In genomic region chr18:21100678-21101077, GRCh38 we compare ENCODE assay signal across 22 cellular contexts. TPM values are rescaled to one million over a fixed set of nuclear protein-coding genes. Genes with fewer than 3 reads are reported as not detected.
DNase-seq lines count a peak whose midpoint lies in the region; ATAC-seq, FAIRE-seq and TF ChIP-seq lines count a peak whose summit lies in the region.
"Had no signal": no experiment of that assay in that cellular context is flagged by ENCODE, and none has a peak within 500 bp of the region (broad histone marks: within the 10 kb centered on the region; RNA-seq: fewer than 3 reads in every experiment).

No MANE protein-coding gene starts in this region.

- no peaks in the 10 kb centered on the region for H4K20me1 ChIP-seq in K562 (replicated peaks; ENCODE audit: control insufficient read depth, insufficient read depth, low read length)

- 61% methylated on average over 2 of the region's 2 CpGs for WGBS in K562 (ENCODE audit: insufficient coverage, low coverage, missing lambda C conversion rate)

- H3K4me1 Mint-ChIP-seq in activated T-cell treated with anti-CD3 and anti-CD28 coated beads, Interleukin-2, amount 50 U/mL, for 4 hours (ENCODE audit: low read depth) = peaks cover 76% of the 10 kb centered on the region
- peaks cover 45 to 79% (median 70%) of the 10 kb centered on the region in 7 donors for H3K4me1 Mint-ChIP-seq in naive thymus-derived CD4-positive, alpha-beta T cell

- no peak overlapping the region for H3K4me2 ChIP-seq in K562 (ENCODE audit: insufficient read depth, low read length)

- H3K27ac ChIP-seq in HEK293 (ENCODE audit: extremely low read depth, low read depth, low read length) (no peak overlapping the region), K562 (ENCODE audit: extremely low read depth, low read depth, low read length) (no peak overlapping the region)
- no peak overlapping the region for H3K27ac ChIP-seq in naive thymus-derived CD4-positive, alpha-beta T cell (ENCODE audit: low read depth, low read length)
- H3K27ac ChIP-seq: C4-2B, cardiac muscle cell, dorsolateral prefrontal cortex, sigmoid colon, thoracic aorta had no signal

- no peak for TF ChIP-seq CTCF in HEK293 (tag by site-specific recombination; IDR thresholded peaks at IDR 0.05)
- no peak for TF ChIP-seq CTCF in K562 (IDR thresholded peaks at IDR 0.05 in 2 of 3, conservative IDR thresholded peaks at IDR 0.05 in 1 of 3; ENCODE audit: insufficient read depth in 2 of 3, low read depth in 1 of 3, low read length in 3 of 3)

- DNase-seq in activated T-cell treated with anti-CD3 and anti-CD28 coated beads, Interleukin-2, amount 50 U/mL, for 4 hours = no peak
- DNase-seq in activated T-cell treated with anti-CD3 and anti-CD28 coated beads for 4 hours = no peak
- no peak for DNase-seq in K562 (ENCODE audit: extremely low read depth in 1 of 4, low spot score in 3 of 4)
- DNase-seq in naive thymus-derived CD4-positive, alpha-beta T cell = no peak
- DNase-seq in amniotic stem cell (lab: John Stamatoyannopoulos, UW) = no peak
- DNase-seq in activated CD4-positive, alpha-beta T cell treated with anti-CD3 and anti-CD28 coated beads for 1 hour = no peak
- DNase-seq in SIG-M5 (lab: John Stamatoyannopoulos, UW) = no peak
- DNase-seq: activated CD4-positive, alpha-beta T cell treated with anti-CD3 and anti-CD28 coated beads for 36 hours; activated effector memory CD4-positive, alpha-beta T cell treated with Interleukin-2 at 50 U/mL for 16 hours; amygdala; DMS153; dorsolateral prefrontal cortex; GF-D8; H9; NCI-H2081 treated with DMSO at 0.1 percent for 48 hours; sigmoid colon had no signal

- peak overlapping the region; percentile 1 for H3K4me3 Mint-ChIP-seq in activated T-cell treated with anti-CD3 and anti-CD28 coated beads, Interleukin-2, amount 50 U/mL, for 4 hours
- peak overlapping the region in 9 of 10 donors; percentile 1 to 71 (median 54) for H3K4me3 Mint-ChIP-seq in naive thymus-derived CD4-positive, alpha-beta T cell
- H3K4me3 Mint-ChIP-seq: activated CD4-positive, alpha-beta T cell treated with anti-CD3 and anti-CD28 coated beads for 36 hours; H9; nephron had no signal

- TF ChIP-seq RAD21 in K562 (CRISPR knock-in tag; conservative IDR thresholded peaks at IDR 0.05 in 1 of 2, IDR thresholded peaks at IDR 0.05 in 1 of 2) = no peak

- no peak overlapping the region for H3K4me3 ChIP-seq in HEK293 (ENCODE audit: low read depth, low read length)
- H3K4me3 ChIP-seq in K562 = no peak overlapping the region
- no peak overlapping the region for H3K4me3 ChIP-seq in naive thymus-derived CD4-positive, alpha-beta T cell (ENCODE audit: low read length)
- H3K4me3 ChIP-seq: cardiac muscle cell, dorsolateral prefrontal cortex, sigmoid colon, thoracic aorta had no signal

- no peak for TF ChIP-seq POLR2A in K562 (conservative IDR thresholded peaks at IDR 0.05)

- H3K27ac Mint-ChIP-seq in naive thymus-derived CD4-positive, alpha-beta T cell = peak overlapping the region in 7 of 9 donors; percentile 11 to 77 (median 20)
- H3K27ac Mint-ChIP-seq: activated CD4-positive, alpha-beta T cell treated with anti-CD3 and anti-CD28 coated beads for 36 hours had no signal

- H3K9me3 ChIP-seq in HEK293 (ENCODE audit: control insufficient read depth, insufficient read depth, low read depth, low read length) (no peaks in the 10 kb centered on the region), K562 (replicated peaks; ENCODE audit: control insufficient read depth, insufficient read depth, low read depth, low read length) (no peaks in the 10 kb centered on the region)
- H3K9me3 ChIP-seq in naive thymus-derived CD4-positive, alpha-beta T cell (ENCODE audit: control insufficient read depth in 2 of 3, low read length in 3 of 3) = no peaks in the 10 kb centered on the region
- H3K9me3 ChIP-seq: sigmoid colon, thoracic aorta had no signal

- intact Hi-C loops in K562 (cut with micrococcal nuclease) = no loop called here
- intact Hi-C loops in naive thymus-derived CD4-positive, alpha-beta T cell (cut with micrococcal nuclease) = loop anchor here in 1 of 2 donors (1.0 kb wide), 1 partner anchor 10 kb away; no protein-coding TSS in a partner anchor

- H3K27me3 Mint-ChIP-seq in activated T-cell treated with anti-CD3 and anti-CD28 coated beads, Interleukin-2, amount 50 U/mL, for 4 hours (ENCODE audit: low read depth) = no peaks in the 10 kb centered on the region
- H3K27me3 Mint-ChIP-seq in naive thymus-derived CD4-positive, alpha-beta T cell = no peaks in the 10 kb centered on the region
- H3K27me3 Mint-ChIP-seq: activated CD4-positive, alpha-beta T cell treated with anti-CD3 and anti-CD28 coated beads for 36 hours had no signal

- no peak for TF ChIP-seq EP300 in K562 (IDR thresholded peaks at IDR 0.05; ENCODE audit: low read length)

- ATAC-seq in activated T-cell treated with anti-CD3 and anti-CD28 coated beads, Interleukin-2, amount 50 U/mL, for 4 hours = no peak
- ATAC-seq in K562 = peak; percentile 44; the same call in 2 of the 3 replicates
- peak; percentile 34 for ATAC-seq in naive thymus-derived CD4-positive, alpha-beta T cell
- ATAC-seq: activated CD4-positive, alpha-beta T cell treated with anti-CD3 and anti-CD28 coated beads for 36 hours had no signal

- H3K36me3 ChIP-seq in HEK293 (ENCODE audit: control insufficient read depth in 2 of 2, insufficient read depth in 1 of 2, low read length in 2 of 2) (no peaks in the 10 kb centered on the region), K562 (ENCODE audit: control insufficient read depth, insufficient read depth, low read length) (no peaks in the 10 kb centered on the region)
- no peaks in the 10 kb centered on the region for H3K36me3 ChIP-seq in naive thymus-derived CD4-positive, alpha-beta T cell (ENCODE audit: control insufficient read depth in 2 of 3, insufficient read depth in 3 of 3, low read length in 3 of 3)
- H3K36me3 ChIP-seq: cardiac muscle cell, sigmoid colon, thoracic aorta had no signal

- POLR2A ChIA-PET in HEK293 (lab: Yijun Ruan, JAX) = interaction anchor here (0.5 to 1.0 kb wide), 2 partner anchors 11 to 65 kb away, joined by 3 to 7 read pairs; partner anchors contain the start of gene ROCK1
- POLR2A ChIA-PET in K562 (lab: Yijun Ruan, JAX) = interaction anchor here (0.9 to 1.2 kb wide), 3 partner anchors 10 to 15 kb away, joined by 3 read pairs; partner anchors contain the start of gene ROCK1
- POLR2A ChIA-PET in naive thymus-derived CD4-positive, alpha-beta T cell (lab: Charles Lee) = interaction anchor here (1.9 kb wide), 1 partner anchor 11 kb away, joined by 5 read pairs; the partner anchor contains the start of gene ROCK1

- H3K9me3 Mint-ChIP-seq in activated T-cell treated with anti-CD3 and anti-CD28 coated beads, Interleukin-2, amount 50 U/mL, for 4 hours = no peaks in the 10 kb centered on the region
- peaks cover 0 to 2% (median 0%) of the 10 kb centered on the region in 11 donors for H3K9me3 Mint-ChIP-seq in naive thymus-derived CD4-positive, alpha-beta T cell
- H3K9me3 Mint-ChIP-seq: H9, nephron had no signal

- H3K9me1 ChIP-seq in K562 (ENCODE audit: control insufficient read depth, insufficient read depth, low read length) = no peaks in the 10 kb centered on the region

- CTCF ChIA-PET in HEK293 (lab: Yijun Ruan, JAX) (no interaction called here), K562 (lab: Yijun Ruan, JAX; ENCODE audit: low intra/inter-chr PET ratio) (no interaction called here)
- CTCF ChIA-PET in naive thymus-derived CD4-positive, alpha-beta T cell (lab: Charles Lee) = no interaction called here

- no peak overlapping the region for H2AFZ ChIP-seq in K562 (ENCODE audit: low read depth, low read length)

- H3K4me1 ChIP-seq in HEK293 (ENCODE audit: control insufficient read depth, insufficient read depth, low read length) (peaks cover 10% of the 10 kb centered on the region), K562 (replicated peaks in 1 of 2; ENCODE audit: control insufficient read depth in 2 of 2, insufficient read depth in 2 of 2, low read length in 2 of 2) (no peaks in the 10 kb centered on the region)
- peaks cover 22 to 38% of the 10 kb centered on the region in 2 donors for H3K4me1 ChIP-seq in naive thymus-derived CD4-positive, alpha-beta T cell (ENCODE audit: control insufficient read depth in 2 of 2, insufficient read depth in 2 of 2, low read length in 2 of 2)

- FAIRE-seq in K562 (lab: Jason Lieb, UNC) = no peak
- FAIRE-seq: A204.1 had no signal

- H3K27me3 ChIP-seq in K562 (ENCODE audit: control insufficient read depth in 2 of 2, insufficient read depth in 2 of 2, low read length in 2 of 2) = no peaks in the 10 kb centered on the region
- no peaks in the 10 kb centered on the region for H3K27me3 ChIP-seq in naive thymus-derived CD4-positive, alpha-beta T cell (ENCODE audit: control insufficient read depth in 2 of 2, insufficient read depth in 2 of 2, low read length in 2 of 2)
- H3K27me3 ChIP-seq: cardiac muscle cell, dorsolateral prefrontal cortex, sigmoid colon had no signal

- H3K36me3 Mint-ChIP-seq in activated T-cell treated with anti-CD3 and anti-CD28 coated beads, Interleukin-2, amount 50 U/mL, for 4 hours (ENCODE audit: insufficient read depth) = peaks cover 5% of the 10 kb centered on the region
- H3K36me3 Mint-ChIP-seq in naive thymus-derived CD4-positive, alpha-beta T cell = peaks cover 0 to 14% (median 10%) of the 10 kb centered on the region in 5 donors

- BruUV-seq in K562 (replicated peaks; lab: Mats Ljungman, UMichigan) = no TSS peak

- no peak overlapping the region for H3K9ac ChIP-seq in K562 (ENCODE audit: insufficient read depth in 1 of 2, low read depth in 2 of 2, low read length in 2 of 2)

- in situ Hi-C loops in K562 (cut with MboI) = no loop called here

- H3K79me2 ChIP-seq in K562 (ENCODE audit: control insufficient read depth, insufficient read depth, low read length) = peaks cover 64% of the 10 kb centered on the region

RNA-seq across cellular contexts. Expression of gene ROCK1, which starts 10.9 kb away (rescaled TPM):
- 10 to 100 TPM; 40.1 to 42.2 (median 40.6) TPM for total RNA-seq in activated T-cell treated with anti-CD3 and anti-CD28 coated beads, Interleukin-2, amount 50 U/mL, for 4 hours
- 16.4 and 85.2 TPM in 2 replicates for total RNA-seq in K562 (2011; cell fraction: chromatin; rRNA removed; ENCODE audit: low replicate concordance)
- total RNA-seq in K562 (2011; cell fraction: nucleolus; rRNA removed) = 11.3 and 12.5 TPM in 2 replicates
- total RNA-seq in K562 (2011; cell fraction: nucleoplasm; rRNA removed) = 28.6 and 32.6 TPM in 2 replicates
- 11.3 and 11.9 TPM in 2 replicates for total RNA-seq in K562 (2014; rRNA removed)
- 28.6 and 30.3 TPM in 2 replicates for total RNA-seq in K562 (2014; rRNA removed; fragmentation: Illumina TruSeq; extraction: Trizol)
- 22.8 and 23.6 TPM in 2 replicates for total RNA-seq in K562 (2015; rRNA removed; fragmentation: Illumina TruSeq; extraction: Trizol)
- total RNA-seq in K562 (2021) = 20.8 and 22.0 TPM in 2 replicates
- 14.4 and 17.7 TPM in 2 replicates for polyA plus RNA-seq in K562 (2011; rRNA removed)
- 1.9 and 2.7 TPM in 2 replicates for polyA plus RNA-seq in K562 (2011; cell fraction: cytosol; rRNA removed)
- 9.8 and 12.5 TPM in 2 replicates for polyA plus RNA-seq in K562 (2011; cell fraction: nucleus; rRNA removed)
- 16.7 and 17.0 TPM in 2 replicates for polyA plus RNA-seq in K562 (2012)
- 19.9 and 24.0 TPM in 2 replicates for polyA plus RNA-seq in K562 (2014; fragmentation: Illumina TruSeq; extraction: Trizol)
- polyA plus RNA-seq in K562 (2014; fragmentation: Nextera tagmentation; extraction: Ambion mirVana) = 1 to 10 TPM; 7.4 to 8.9 TPM
- 8.7 and 16.7 TPM in 2 replicates for polyA plus RNA-seq in K562 (2014; rRNA removed)
- polyA minus RNA-seq in K562 (2011; rRNA and poly(A)+ RNA removed) = 29.5 and 43.1 TPM in 2 replicates
- polyA minus RNA-seq in K562 (2011; cell fraction: cytosol; rRNA and poly(A)+ RNA removed) = 13.0 and 14.6 TPM in 2 replicates
- 21.5 and 35.8 TPM in 2 replicates for polyA minus RNA-seq in K562 (2011; cell fraction: nucleus; rRNA and poly(A)+ RNA removed)
- 10 to 100 TPM; 66.2 to 97.5 (median 75.8) TPM for total RNA-seq in naive thymus-derived CD4-positive, alpha-beta T cell
- 10 to 100 TPM; 27.6 to 39.2 TPM for polyA plus RNA-seq in naive thymus-derived CD4-positive, alpha-beta T cell

Comparison
In these comparisons a context has a peak if more than half of its experiments do, and no peak if none do; other contexts are left out.
1. ATAC-seq: peak in K562 (single experiment) and naive thymus-derived CD4-positive, alpha-beta T cell (single experiment); none in activated T-cell treated with anti-CD3 and anti-CD28 coated beads, Interleukin-2, amount 50 U/mL, for 4 hours (0 of 2).